In genomic region chr9:32486839-32487562, GRCh38 we compare ENCODE assay signal across 20 cellular contexts. TPM values are rescaled to one million over a fixed set of nuclear protein-coding genes. Genes with fewer than 3 reads are reported as not detected.
DNase-seq lines count a peak whose midpoint lies in the region; ATAC-seq and TF ChIP-seq lines count a peak whose summit lies in the region.
"Had no signal": no experiment of that assay in that cellular context is flagged by ENCODE, and none has a peak within 500 bp of the region (broad histone marks: within the 10 kb centered on the region; RNA-seq: fewer than 3 reads in every experiment).

No MANE protein-coding gene starts in this region.

- no TSS peak for BruUV-seq in PC-3 (replicated peaks; lab: Mats Ljungman, UMichigan)

- no peaks in the 10 kb centered on the region for H3K27me3 Mint-ChIP-seq in CD4-positive, alpha-beta memory T cell
- H3K27me3 Mint-ChIP-seq: activated CD4-positive, alpha-beta T cell treated with anti-CD3 and anti-CD28 coated beads, Interleukin-2, amount 10 ng/mL, durations not matched to agents 7 days and 5 days; B cell; dendritic cell treated with granulocyte-macrophage colony-stimulating factor and Interleukin-4, amounts not matched to agents 40 ng/mL and 50 ng/mL, for 4 days; T-cell had no signal

- POLR2A ChIA-PET in CD4-positive, alpha-beta memory T cell (lab: Charles Lee; ENCODE audit: partially characterized antibody) = no interaction called here
- POLR2A ChIA-PET in PC-3 (lab: Charles Lee; ENCODE audit: unreplicated experiment) = no interaction called here

- no peak overlapping the region for H3K4me2 ChIP-seq in PC-3 (ENCODE audit: low read length)
- H3K4me2 ChIP-seq in fibroblast of lung (ENCODE audit: extremely low read depth, insufficient read depth, low read length) = no peak overlapping the region
- H3K4me2 ChIP-seq in osteoblast (ENCODE audit: insufficient read depth, low read length) = no peak overlapping the region

- no peak for TF ChIP-seq CTCF in PC-3 (conservative IDR thresholded peaks at IDR 0.05; ENCODE audit: low read depth, low read length)
- no peak for TF ChIP-seq CTCF in fibroblast of lung (conservative IDR thresholded peaks at IDR 0.05 in 1 of 2, IDR thresholded peaks at IDR 0.05 in 1 of 2; ENCODE audit: low read depth in 1 of 2, low read length in 2 of 2)
- no peak for TF ChIP-seq CTCF in osteoblast (IDR thresholded peaks at IDR 0.05; ENCODE audit: extremely low read depth, low read depth, low read length)
- no peak for TF ChIP-seq CTCF in GM20000 (IDR thresholded peaks at IDR 0.05; ENCODE audit: extremely low read depth, missing control alignments)

- no peak for ATAC-seq in PC-3
- ATAC-seq: gastroesophageal sphincter, left colon, T-cell had no signal

- H3K27ac Mint-ChIP-seq in CD4-positive, alpha-beta memory T cell = peak overlapping the region in 5 of 7 donors; percentile 5 to 77 (median 41)
- H3K27ac Mint-ChIP-seq: activated naive CD4-positive, alpha-beta T cell treated with anti-CD3 and anti-CD28 coated beads for 36 hours; B cell; dendritic cell treated with granulocyte-macrophage colony-stimulating factor and Interleukin-4, amounts not matched to agents 40 ng/mL and 50 ng/mL, for 4 days; T-cell had no signal

- H2AFZ ChIP-seq in PC-3 (ENCODE audit: low read length) (no peak overlapping the region), fibroblast of lung (ENCODE audit: low read length) (no peak overlapping the region), osteoblast (ENCODE audit: low read length) (no peak overlapping the region)

- intact Hi-C loops in CD4-positive, alpha-beta memory T cell (cut with micrococcal nuclease) = no loop called here
- intact Hi-C loops in PC-3 (cut with micrococcal nuclease) = no loop called here

- H3K9ac ChIP-seq in PC-3 (ENCODE audit: low read length) = no peak overlapping the region
- H3K9ac ChIP-seq in fibroblast of lung (ENCODE audit: insufficient read depth, low read length) = no peak overlapping the region

- H4K20me1 ChIP-seq in PC-3 (ENCODE audit: low read length) (no peaks in the 10 kb centered on the region), fibroblast of lung (ENCODE audit: control insufficient read depth, extremely low read depth, insufficient read depth, low read length) (no peaks in the 10 kb centered on the region), osteoblast (ENCODE audit: insufficient read depth, low read length) (no peaks in the 10 kb centered on the region)

- peaks cover 59 to 82% of the 10 kb centered on the region in 2 donors for H3K36me3 Mint-ChIP-seq in CD4-positive, alpha-beta memory T cell

- no peaks in the 10 kb centered on the region for H3K27me3 ChIP-seq in CD4-positive, alpha-beta memory T cell (ENCODE audit: insufficient read depth, low read length)
- H3K27me3 ChIP-seq in PC-3 (ENCODE audit: low read length) (no peaks in the 10 kb centered on the region), fibroblast of lung (ENCODE audit: control insufficient read depth, insufficient read depth, low read length) (no peaks in the 10 kb centered on the region), osteoblast (ENCODE audit: insufficient read depth, low read length) (no peaks in the 10 kb centered on the region)
- H3K27me3 ChIP-seq: gastroesophageal sphincter, testis had no signal

- H3K9me3 ChIP-seq in CD4-positive, alpha-beta memory T cell (ENCODE audit: control insufficient read depth in 1 of 2, low read length in 2 of 2) = no peaks in the 10 kb centered on the region
- H3K9me3 ChIP-seq in PC-3 (ENCODE audit: low read length) (no peaks in the 10 kb centered on the region), fibroblast of lung (ENCODE audit: control insufficient read depth, insufficient read depth, low read depth, low read length) (no peaks in the 10 kb centered on the region), osteoblast (ENCODE audit: low read depth, low read length) (no peaks in the 10 kb centered on the region)
- H3K9me3 ChIP-seq: gastroesophageal sphincter, testis had no signal

- no peaks in the 10 kb centered on the region for H3K9me3 Mint-ChIP-seq in CD4-positive, alpha-beta memory T cell
- H3K9me3 Mint-ChIP-seq: activated CD4-positive, alpha-beta T cell treated with anti-CD3 and anti-CD28 coated beads, Interleukin-2, amount 10 ng/mL, durations not matched to agents 7 days and 5 days; activated naive CD4-positive, alpha-beta T cell treated with anti-CD3 and anti-CD28 coated beads for 36 hours; dendritic cell treated with granulocyte-macrophage colony-stimulating factor and Interleukin-4, amounts not matched to agents 40 ng/mL and 50 ng/mL, for 4 days; T-cell had no signal

- no peak overlapping the region for H3K4me3 ChIP-seq in CD4-positive, alpha-beta memory T cell (ENCODE audit: low read length in 2 of 2)
- H3K4me3 ChIP-seq in PC-3 (ENCODE audit: low read length) (no peak overlapping the region), fibroblast of lung (replicated peaks in 1 of 4; ENCODE audit: control extremely low read depth in 1 of 4, insufficient read depth in 1 of 4, low read depth in 3 of 4, low read length in 4 of 4) (no peak overlapping the region), osteoblast (ENCODE audit: insufficient read depth, low read length) (no peak overlapping the region)
- H3K4me3 ChIP-seq: gastroesophageal sphincter, testis had no signal

- H3K79me2 ChIP-seq in PC-3 (ENCODE audit: low read length) (no peaks in the 10 kb centered on the region), fibroblast of lung (ENCODE audit: control insufficient read depth, insufficient read depth, low read length) (no peaks in the 10 kb centered on the region), osteoblast (ENCODE audit: insufficient read depth, low read length) (no peaks in the 10 kb centered on the region)

- no peak for DNase-seq in CD4-positive, alpha-beta memory T cell
- DNase-seq in PC-3 (no peak), fibroblast of lung (ENCODE audit: low read depth in 2 of 2) (peak; percentile 23 to 68), osteoblast (ENCODE audit: insufficient read length, low spot score, missing footprints) (peak; percentile 70), DMS153 treated with DMSO at 0.1 percent for 48 hours (lab: John Stamatoyannopoulos, UW; ENCODE audit: unreplicated experiment) (no peak), GM03348 (ENCODE audit: low spot score) (no peak), GM20000 (ENCODE audit: low spot score) (no peak)
- DNase-seq: activated CD4-positive, alpha-beta T cell treated with anti-CD3 and anti-CD28 coated beads, Interleukin-2, amount 10 ng/mL, durations not matched to agents 7 days and 5 days; activated naive CD4-positive, alpha-beta T cell treated with anti-CD3 and anti-CD28 coated beads for 36 hours; GDM1; left colon; NCI-H146; retina; SHP77; stimulated activated CD4-positive, alpha-beta T cell treated with anti-CD3 and anti-CD28 coated beads, Interleukin-15, amount 100 ng/mL, for 24 hours; T-cell; testis had no signal

- no peak overlapping the region for H3K27ac ChIP-seq in CD4-positive, alpha-beta memory T cell (ENCODE audit: low read depth, low read length)
- H3K27ac ChIP-seq in PC-3 (ENCODE audit: low read length) (peak overlapping the region; percentile 23; the same call in 1 of the 2 replicates), fibroblast of lung (ENCODE audit: insufficient read depth, low read length) (peak overlapping the region; percentile 62), osteoblast (ENCODE audit: low read depth, low read length) (peak overlapping the region; percentile 60)
- H3K27ac ChIP-seq: gastroesophageal sphincter, testis had no signal

- no peaks in the 10 kb centered on the region for H3F3A ChIP-seq in PC-3 (ENCODE audit: low read length, unreplicated experiment)

- H3K4me1 Mint-ChIP-seq in CD4-positive, alpha-beta memory T cell = peaks cover 0 to 3% (median 0%) of the 10 kb centered on the region in 4 donors
- H3K4me1 Mint-ChIP-seq: activated CD4-positive, alpha-beta T cell treated with anti-CD3 and anti-CD28 coated beads, Interleukin-2, amount 10 ng/mL, durations not matched to agents 7 days and 5 days; B cell; T-cell had no signal

- no peaks in the 10 kb centered on the region for H3K9me2 ChIP-seq in PC-3 (replicated peaks; ENCODE audit: low read length)

- H3K4me1 ChIP-seq in CD4-positive, alpha-beta memory T cell (ENCODE audit: insufficient read depth, low read length) = no peaks in the 10 kb centered on the region
- H3K4me1 ChIP-seq in PC-3 (ENCODE audit: insufficient read depth, low read length) (no peaks in the 10 kb centered on the region), fibroblast of lung (ENCODE audit: control insufficient read depth, extremely low read depth, insufficient read depth, low read length) (peaks cover 4% of the 10 kb centered on the region), osteoblast (ENCODE audit: insufficient read depth, low read length) (peaks cover 4% of the 10 kb centered on the region)
- H3K4me1 ChIP-seq: gastroesophageal sphincter, testis had no signal

- peaks cover 52% of the 10 kb centered on the region for H3K36me3 ChIP-seq in CD4-positive, alpha-beta memory T cell (ENCODE audit: insufficient read depth, low read length)
- H3K36me3 ChIP-seq in PC-3 (ENCODE audit: low read depth, low read length) (peaks cover 6% of the 10 kb centered on the region; the same call in 1 of the 2 replicates), fibroblast of lung (ENCODE audit: control insufficient read depth, insufficient read depth, low read length) (peaks cover 5% of the 10 kb centered on the region), osteoblast (ENCODE audit: insufficient read depth, low read length) (peaks cover 19% of the 10 kb centered on the region)

- H3K4me3 Mint-ChIP-seq in CD4-positive, alpha-beta memory T cell = no peak overlapping the region
- H3K4me3 Mint-ChIP-seq: activated CD4-positive, alpha-beta T cell treated with anti-CD3 and anti-CD28 coated beads, Interleukin-2, amount 10 ng/mL, durations not matched to agents 7 days and 5 days; activated naive CD4-positive, alpha-beta T cell treated with anti-CD3 and anti-CD28 coated beads for 36 hours; B cell; dendritic cell treated with granulocyte-macrophage colony-stimulating factor and Interleukin-4, amounts not matched to agents 40 ng/mL and 50 ng/mL, for 4 days; T-cell had no signal

- CTCF ChIA-PET in CD4-positive, alpha-beta memory T cell (lab: Charles Lee; ENCODE audit: partially characterized antibody) = interaction anchor here (0.9 to 2.6 kb wide), 4 partner anchors 39 to 108 kb away, joined by 3 to 8 read pairs (median 3); partner anchors contain the start of gene RIGI
- CTCF ChIA-PET in PC-3 (lab: Charles Lee) = no interaction called here

RNA-seq across cellular contexts. Expression of gene RIGI, which starts 39.0 kb away (rescaled TPM):
- 10 to 100 TPM; 29.0 to 32.0 TPM for total RNA-seq in CD4-positive, alpha-beta memory T cell
- 10 to 100 TPM; 19.4 to 22.1 TPM for polyA plus RNA-seq in CD4-positive, alpha-beta memory T cell
- 2.6 and 5.4 TPM in 2 replicates for total RNA-seq in PC-3 (2014; rRNA removed)
- 10.3 and 13.2 TPM in 2 replicates for total RNA-seq in fibroblast of lung
- 6.7 and 8.8 TPM in 2 replicates for polyA plus RNA-seq in fibroblast of lung
- polyA plus RNA-seq in fibroblast of lung (2012) = 5.4 and 6.0 TPM in 2 replicates
- polyA minus RNA-seq in fibroblast of lung (ENCODE audit: low replicate concordance) = 0.47 TPM in 1 of 2 replicates, not detected in the other
- 10.3 and 12.7 TPM in 2 replicates for total RNA-seq in osteoblast

Comparison
In these comparisons a context has a peak if more than half of its experiments do, and no peak if none do; other contexts are left out.
1. DNase-seq: peak in fibroblast of lung (2 of 2) and osteoblast (single experiment); none in CD4-positive, alpha-beta memory T cell (0 of 5), PC-3 (single experiment), DMS153 treated with DMSO at 0.1 percent for 48 hours (single experiment), GM03348 (single experiment) and GM20000 (single experiment).